Comparison of ENCODE assay signal across 27 cellular contexts in genomic region chr20:2604506-2604835, GRCh38.
"Had no signal": no experiment of that assay in that cellular context is flagged by ENCODE, and none has a peak within 500 bp of the region (broad histone marks: within the 10 kb centered on the region; RNA-seq: fewer than 3 reads in every experiment).

No MANE protein-coding gene starts in this region.

- H3K36me3 ChIP-seq: esophagus muscularis mucosa, left lung, lower lobe of right lung, pancreas, prostate gland, upper lobe of left lung, vagina had no signal

- H3K4me1 ChIP-seq: esophagus muscularis mucosa, foreskin keratinocyte, left lung, lower lobe of right lung, pancreas, prostate gland, upper lobe of left lung, vagina had no signal

- H3K27ac ChIP-seq: esophagus muscularis mucosa, foreskin keratinocyte, left lung, lower lobe of right lung, pancreas, prostate gland, skin epidermis, upper lobe of left lung, vagina had no signal

- H3K4me3 ChIP-seq: esophagus muscularis mucosa, left lung, lower lobe of right lung, pancreas, prostate gland, skin epidermis, upper lobe of left lung, vagina had no signal

- H3K9me3 ChIP-seq: pancreas, prostate gland, vagina had no signal

- DNase-seq: activated CD4-positive, alpha-beta T cell treated with anti-CD3 and anti-CD28 coated beads for 36 hours; activated CD4-positive, alpha-beta T cell treated with anti-CD3 and anti-CD28 coated beads, Interleukin-2, amount 50 U/mL, for 4 hours; activated CD4-positive, CD25-positive, alpha-beta regulatory T cell; activated naive CD4-positive, alpha-beta T cell treated with Interleukin-2 at 50 U/mL for 16 hours; activated T-cell treated with anti-CD3 and anti-CD28 coated beads for 4 hours; activated T-cell treated with anti-CD3 and anti-CD28 coated beads, Interleukin-2, amount 50 U/mL, for 72 hours; anterior cingulate cortex; dermis blood vessel endothelial cell; effector CD4-positive, alpha-beta T cell; foreskin keratinocyte; kidney glomerular epithelial cell; left lung; lower lobe of right lung; mesenchymal stem cell; naive thymus-derived CD8-positive, alpha-beta T cell; nucleus accumbens; pancreas; retina; stimulated activated CD4-positive, alpha-beta T cell treated with anti-CD3 and anti-CD28 coated beads, Interleukin-12 subunit alpha, Interleukin-12 subunit beta, amount 100 ng/mL, for 4 hours; stimulated activated CD4-positive, alpha-beta T cell treated with anti-CD3 and anti-CD28 coated beads, Interleukin-4, amount 100 ng/mL, for 1 hour; stimulated activated naive CD8-positive, alpha-beta T cell treated with anti-CD3 and anti-CD28 coated beads, Interleukin-15, Interleukin-2, amounts not matched to agents 100 U/mL and 50 U/mL, for 24 hours; substantia nigra; upper lobe of left lung had no signal

- H3K27me3 ChIP-seq: pancreas, upper lobe of left lung, vagina had no signal
